In the genomic region with DNA sequence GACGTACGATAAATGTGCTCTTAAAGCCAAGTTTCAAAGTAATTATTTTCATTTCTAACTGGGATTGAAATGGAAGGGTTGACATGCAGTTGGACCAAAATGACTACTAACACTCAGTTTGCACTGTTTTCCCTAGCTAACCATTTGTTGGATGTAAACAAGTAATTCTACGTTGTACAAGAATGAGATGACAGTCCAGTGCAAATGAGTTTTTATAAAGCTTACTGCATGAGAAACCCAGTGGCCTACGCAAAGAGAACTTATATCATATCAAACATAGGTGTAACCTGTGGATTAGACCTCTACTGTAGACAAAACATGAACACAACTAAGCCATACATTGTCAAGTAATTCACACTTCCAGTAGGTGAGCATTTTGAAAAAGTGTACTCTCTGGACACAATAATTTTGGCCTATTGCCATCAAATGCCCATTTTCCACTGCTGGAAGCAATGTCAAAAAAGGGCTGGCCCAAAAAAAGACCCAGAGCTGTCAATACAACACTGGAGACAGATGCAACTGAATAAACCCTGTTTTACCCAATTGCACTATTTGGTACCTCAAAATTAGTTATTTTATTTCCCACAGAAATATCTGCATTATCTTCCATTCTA, we compare ENCODE assay signal across 3 cellular contexts.
TF ChIP-seq lines count a peak whose summit lies in the region.

No MANE protein-coding gene starts in this region.

TF ChIP-seq in SK-N-SH, 30 proteins besides CTCF, POLR2A, EP300 and RAD21:
- TF ChIP-seq NFIC (IDR thresholded peaks at IDR 0.05; ENCODE audit: borderline replicate concordance) (no peak), FOXJ3 (CRISPR knock-in tag; IDR thresholded peaks at IDR 0.05) (no peak), YY1 (IDR thresholded peaks at IDR 0.05; ENCODE audit: low read depth) (no peak), POLR2AphosphoS5 (IDR thresholded peaks at IDR 0.05; ENCODE audit: low read depth, low read length) (peak; percentile 54; the same call in 1 of the 2 replicates)
- TF ChIP-seq, protein P1, sequence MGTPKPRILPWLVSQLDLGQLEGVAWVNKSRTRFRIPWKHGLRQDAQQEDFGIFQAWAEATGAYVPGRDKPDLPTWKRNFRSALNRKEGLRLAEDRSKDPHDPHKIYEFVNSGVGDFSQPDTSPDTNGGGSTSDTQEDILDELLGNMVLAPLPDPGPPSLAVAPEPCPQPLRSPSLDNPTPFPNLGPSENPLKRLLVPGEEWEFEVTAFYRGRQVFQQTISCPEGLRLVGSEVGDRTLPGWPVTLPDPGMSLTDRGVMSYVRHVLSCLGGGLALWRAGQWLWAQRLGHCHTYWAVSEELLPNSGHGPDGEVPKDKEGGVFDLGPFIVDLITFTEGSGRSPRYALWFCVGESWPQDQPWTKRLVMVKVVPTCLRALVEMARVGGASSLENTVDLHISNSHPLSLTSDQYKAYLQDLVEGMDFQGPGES (IDR thresholded peaks at IDR 0.05; ENCODE audit: low read depth, low read length): no peak

TF ChIP-seq in SK-N-SH treated with all-trans-retinoic acid at 6 μM for 48 hours, 23 proteins besides CTCF, POLR2A, EP300 and RAD21:
- TF ChIP-seq, protein P2, sequence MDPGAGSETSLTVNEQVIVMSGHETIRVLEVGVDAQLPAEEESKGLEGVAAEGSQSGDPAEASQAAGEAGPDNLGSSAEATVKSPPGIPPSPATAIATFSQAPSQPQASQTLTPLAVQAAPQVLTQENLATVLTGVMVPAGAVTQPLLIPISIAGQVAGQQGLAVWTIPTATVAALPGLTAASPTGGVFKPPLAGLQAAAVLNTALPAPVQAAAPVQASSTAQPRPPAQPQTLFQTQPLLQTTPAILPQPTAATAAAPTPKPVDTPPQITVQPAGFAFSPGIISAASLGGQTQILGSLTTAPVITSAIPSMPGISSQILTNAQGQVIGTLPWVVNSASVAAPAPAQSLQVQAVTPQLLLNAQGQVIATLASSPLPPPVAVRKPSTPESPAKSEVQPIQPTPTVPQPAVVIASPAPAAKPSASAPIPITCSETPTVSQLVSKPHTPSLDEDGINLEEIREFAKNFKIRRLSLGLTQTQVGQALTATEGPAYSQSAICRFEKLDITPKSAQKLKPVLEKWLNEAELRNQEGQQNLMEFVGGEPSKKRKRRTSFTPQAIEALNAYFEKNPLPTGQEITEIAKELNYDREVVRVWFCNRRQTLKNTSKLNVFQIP (CRISPR knock-in tag; IDR thresholded peaks at IDR 0.05; ENCODE audit: borderline replicate concordance, low read depth): no peak
- TF ChIP-seq BACH2 (CRISPR knock-in tag; IDR thresholded peaks at IDR 0.05; ENCODE audit: borderline replicate concordance): no peak
- no peak for TF ChIP-seq ESRRG (CRISPR knock-in tag; IDR thresholded peaks at IDR 0.05)
- TF ChIP-seq ZC3H10 (CRISPR knock-in tag; IDR thresholded peaks at IDR 0.05): no peak
- TF ChIP-seq CSDC2 (CRISPR knock-in tag; IDR thresholded peaks at IDR 0.05): no peak
- no peak for TF ChIP-seq OSR1 (CRISPR knock-in tag; IDR thresholded peaks at IDR 0.05)
- no peak for TF ChIP-seq SNAI2 (CRISPR knock-in tag; IDR thresholded peaks at IDR 0.05)
- TF ChIP-seq ZNF8 (CRISPR knock-in tag; IDR thresholded peaks at IDR 0.05): no peak
- TF ChIP-seq TCF4 (CRISPR knock-in tag; IDR thresholded peaks at IDR 0.05; ENCODE audit: borderline replicate concordance): no peak
- TF ChIP-seq TOX (CRISPR knock-in tag; IDR thresholded peaks at IDR 0.05; ENCODE audit: borderline replicate concordance): no peak
- TF ChIP-seq, protein P3, sequence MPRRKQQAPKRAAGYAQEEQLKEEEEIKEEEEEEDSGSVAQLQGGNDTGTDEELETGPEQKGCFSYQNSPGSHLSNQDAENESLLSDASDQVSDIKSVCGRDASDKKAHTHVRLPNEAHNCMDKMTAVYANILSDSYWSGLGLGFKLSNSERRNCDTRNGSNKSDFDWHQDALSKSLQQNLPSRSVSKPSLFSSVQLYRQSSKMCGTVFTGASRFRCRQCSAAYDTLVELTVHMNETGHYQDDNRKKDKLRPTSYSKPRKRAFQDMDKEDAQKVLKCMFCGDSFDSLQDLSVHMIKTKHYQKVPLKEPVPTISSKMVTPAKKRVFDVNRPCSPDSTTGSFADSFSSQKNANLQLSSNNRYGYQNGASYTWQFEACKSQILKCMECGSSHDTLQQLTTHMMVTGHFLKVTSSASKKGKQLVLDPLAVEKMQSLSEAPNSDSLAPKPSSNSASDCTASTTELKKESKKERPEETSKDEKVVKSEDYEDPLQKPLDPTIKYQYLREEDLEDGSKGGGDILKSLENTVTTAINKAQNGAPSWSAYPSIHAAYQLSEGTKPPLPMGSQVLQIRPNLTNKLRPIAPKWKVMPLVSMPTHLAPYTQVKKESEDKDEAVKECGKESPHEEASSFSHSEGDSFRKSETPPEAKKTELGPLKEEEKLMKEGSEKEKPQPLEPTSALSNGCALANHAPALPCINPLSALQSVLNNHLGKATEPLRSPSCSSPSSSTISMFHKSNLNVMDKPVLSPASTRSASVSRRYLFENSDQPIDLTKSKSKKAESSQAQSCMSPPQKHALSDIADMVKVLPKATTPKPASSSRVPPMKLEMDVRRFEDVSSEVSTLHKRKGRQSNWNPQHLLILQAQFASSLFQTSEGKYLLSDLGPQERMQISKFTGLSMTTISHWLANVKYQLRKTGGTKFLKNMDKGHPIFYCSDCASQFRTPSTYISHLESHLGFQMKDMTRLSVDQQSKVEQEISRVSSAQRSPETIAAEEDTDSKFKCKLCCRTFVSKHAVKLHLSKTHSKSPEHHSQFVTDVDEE (CRISPR knock-in tag; IDR thresholded peaks at IDR 0.05): no peak
- no peak for TF ChIP-seq ZFP30 (CRISPR knock-in tag; IDR thresholded peaks at IDR 0.05)
- TF ChIP-seq, protein P4, sequence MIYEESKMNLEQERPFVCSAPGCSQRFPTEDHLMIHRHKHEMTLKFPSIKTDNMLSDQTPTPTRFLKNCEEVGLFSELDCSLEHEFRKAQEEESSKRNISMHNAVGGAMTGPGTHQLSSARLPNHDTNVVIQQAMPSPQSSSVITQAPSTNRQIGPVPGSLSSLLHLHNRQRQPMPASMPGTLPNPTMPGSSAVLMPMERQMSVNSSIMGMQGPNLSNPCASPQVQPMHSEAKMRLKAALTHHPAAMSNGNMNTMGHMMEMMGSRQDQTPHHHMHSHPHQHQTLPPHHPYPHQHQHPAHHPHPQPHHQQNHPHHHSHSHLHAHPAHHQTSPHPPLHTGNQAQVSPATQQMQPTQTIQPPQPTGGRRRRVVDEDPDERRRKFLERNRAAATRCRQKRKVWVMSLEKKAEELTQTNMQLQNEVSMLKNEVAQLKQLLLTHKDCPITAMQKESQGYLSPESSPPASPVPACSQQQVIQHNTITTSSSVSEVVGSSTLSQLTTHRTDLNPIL (CRISPR knock-in tag; IDR thresholded peaks at IDR 0.05; ENCODE audit: low read depth): no peak
- TF ChIP-seq ISL1 (CRISPR knock-in tag; IDR thresholded peaks at IDR 0.05): no peak
TF ChIP-seq in SK-N-SH treated with all-trans-retinoic acid at 6 μM for 48 hours: peak in this region for 0.

TF ChIP-seq in HCT116, 20 proteins besides CTCF, POLR2A, EP300 and RAD21 (continued from another document):
- TF ChIP-seq POLR2AphosphoS5 (IDR thresholded peaks at IDR 0.05; ENCODE audit: low read depth, low read length): peak; percentile 66
- peak; percentile 18; the same call in 1 of the 2 replicates for TF ChIP-seq JUND (IDR thresholded peaks at IDR 0.05)
- peak; percentile 19; the same call in 1 of the 2 replicates for TF ChIP-seq SIN3A (IDR thresholded peaks at IDR 0.05; ENCODE audit: low read depth)
- TF ChIP-seq EZH2phosphoT487 (IDR thresholded peaks at IDR 0.05; ENCODE audit: borderline replicate concordance): no peak
- TF ChIP-seq CBX3 (IDR thresholded peaks at IDR 0.05; ENCODE audit: low read depth): no peak
